Comparison of ENCODE assay signal across 10 cellular contexts in the genomic region with DNA sequence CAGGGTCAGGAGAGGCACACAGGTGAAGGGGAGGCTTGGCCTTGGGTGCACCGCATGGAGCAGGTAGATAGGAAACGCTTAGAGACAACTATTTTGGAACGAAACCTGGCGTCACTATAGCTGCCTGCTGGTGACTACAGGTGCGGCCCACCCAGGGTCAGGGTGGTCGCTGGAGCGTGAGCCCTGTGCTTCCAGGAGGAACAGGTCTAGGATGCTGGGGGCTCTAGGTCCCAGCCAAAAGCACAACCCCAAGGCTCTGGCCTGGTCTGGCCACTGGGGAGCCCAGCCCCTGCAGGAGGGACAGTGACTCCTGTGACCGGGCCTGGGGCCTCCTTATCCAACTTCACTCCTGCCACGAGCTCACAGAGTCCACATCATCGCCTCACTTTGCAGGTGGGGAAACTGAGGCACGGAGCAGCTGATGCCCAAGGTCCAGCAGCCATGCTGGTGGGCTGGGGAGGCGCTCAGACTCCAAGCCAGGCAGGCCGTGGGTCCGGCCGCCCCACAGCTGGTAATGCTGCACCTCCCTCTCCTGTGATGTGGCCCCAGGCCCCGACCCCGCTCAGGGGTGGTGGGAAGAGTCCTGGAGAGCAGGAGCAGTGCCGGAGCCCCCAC. TPM values are rescaled to one million over a fixed set of nuclear protein-coding genes. Genes with fewer than 3 reads are reported as not detected.
DNase-seq lines count a peak whose midpoint lies in the region; ATAC-seq and TF ChIP-seq lines count a peak whose summit lies in the region.
"Had no signal": no experiment of that assay in that cellular context is flagged by ENCODE, and none has a peak within 500 bp of the region (broad histone marks: within the 10 kb centered on the region; RNA-seq: fewer than 3 reads in every experiment).

No MANE protein-coding gene starts in this region.

- H3K27me3 Mint-ChIP-seq in activated CD4-positive, alpha-beta memory T cell treated with anti-CD3 and anti-CD28 coated beads for 36 hours: no peaks in the 10 kb centered on the region

- H3K27me3 ChIP-seq in left lung: no peaks in the 10 kb centered on the region
- H3K27me3 ChIP-seq: foreskin keratinocyte, ovary had no signal

- intact Hi-C loops in activated CD4-positive, alpha-beta memory T cell treated with anti-CD3 and anti-CD28 coated beads for 36 hours (cut with micrococcal nuclease): no loop called here
- intact Hi-C loops in left lung (cut with DNase I): no loop called here

- H3K4me1 ChIP-seq in left lung: peaks cover 49 to 86% of the 10 kb centered on the region in 2 donors

- POLR2A ChIA-PET in activated CD4-positive, alpha-beta memory T cell treated with anti-CD3 and anti-CD28 coated beads for 36 hours (lab: Charles Lee): interaction anchor here (1.2 to 3.7 kb wide), 3 partner anchors 18 to 287 kb away, joined by 3 to 13 read pairs (median 12); partner anchors contain the start of genes MRM2 and NUDT1

- no peak for DNase-seq in activated CD4-positive, alpha-beta memory T cell treated with anti-CD3 and anti-CD28 coated beads for 36 hours
- peak in 1 of 2 donors; percentile 81 for DNase-seq in left lung
- no peak for DNase-seq in OCI-M2 (lab: John Stamatoyannopoulos, UW; ENCODE audit: unreplicated experiment)
- DNase-seq in NCI-H526 (lab: John Stamatoyannopoulos, UW): no peak
- DNase-seq in KG1 (lab: John Stamatoyannopoulos, UW): no peak
- DNase-seq in NCI-H128 (lab: John Stamatoyannopoulos, UW; ENCODE audit: unreplicated experiment): no peak
- DNase-seq: foreskin keratinocyte, ovary had no signal

- TF ChIP-seq CTCF in 22Rv1 (IDR thresholded peaks at IDR 0.05) (no peak), left lung (IDR thresholded peaks at IDR 0.05) (no peak)

- H3K27ac Mint-ChIP-seq in activated CD4-positive, alpha-beta memory T cell treated with anti-CD3 and anti-CD28 coated beads for 36 hours: peak overlapping the region; percentile 96

- H3K9me3 Mint-ChIP-seq in activated CD4-positive, alpha-beta memory T cell treated with anti-CD3 and anti-CD28 coated beads for 36 hours: no peaks in the 10 kb centered on the region

- CTCF ChIA-PET in activated CD4-positive, alpha-beta memory T cell treated with anti-CD3 and anti-CD28 coated beads for 36 hours (lab: Charles Lee): no interaction called here

- peak overlapping the region; percentile 63 for H3K27ac ChIP-seq in 22Rv1
- peak overlapping the region; percentile 73 to 98 for H3K27ac ChIP-seq in left lung
- H3K27ac ChIP-seq: foreskin keratinocyte, ovary had no signal

- H3K4me3 Mint-ChIP-seq in activated CD4-positive, alpha-beta memory T cell treated with anti-CD3 and anti-CD28 coated beads for 36 hours: peak overlapping the region; percentile 8

- peaks cover 56% of the 10 kb centered on the region for H3K4me1 Mint-ChIP-seq in activated CD4-positive, alpha-beta memory T cell treated with anti-CD3 and anti-CD28 coated beads for 36 hours (ENCODE audit: low read depth)

- peaks cover 2% of the 10 kb centered on the region for H3K36me3 Mint-ChIP-seq in activated CD4-positive, alpha-beta memory T cell treated with anti-CD3 and anti-CD28 coated beads for 36 hours

- H3K9me3 ChIP-seq in left lung: no peaks in the 10 kb centered on the region
- H3K9me3 ChIP-seq: ovary had no signal

- ATAC-seq in GM19397 (IDR thresholded peaks at IDR 0.05; ENCODE audit: unreplicated experiment) (peak; percentile 8), left lung (no peak)
- ATAC-seq: foreskin keratinocyte had no signal

- H3K36me3 ChIP-seq in left lung: peaks cover 0 to 42% of the 10 kb centered on the region in 2 donors
- H3K36me3 ChIP-seq: ovary had no signal

- peak overlapping the region in 1 of 2 donors; percentile 15 for H3K4me3 ChIP-seq in left lung
- H3K4me3 ChIP-seq: ovary had no signal

RNA-seq across cellular contexts. Expression of gene LFNG, which starts 9.0 kb away (rescaled TPM):
- 10 to 100 TPM; 33.0 to 33.1 TPM for total RNA-seq in activated CD4-positive, alpha-beta memory T cell treated with anti-CD3 and anti-CD28 coated beads for 36 hours
- total RNA-seq in left lung: 10 to 100 TPM; 38.0 to 59.2 TPM

RNA-seq across cellular contexts. Expression of gene BRAT1, which starts 26.7 kb away (rescaled TPM):
- total RNA-seq in activated CD4-positive, alpha-beta memory T cell treated with anti-CD3 and anti-CD28 coated beads for 36 hours: 10 to 100 TPM; 33.5 to 33.6 TPM
- 10 to 100 TPM; 22.5 to 24.7 TPM for total RNA-seq in left lung

RNA-seq across cellular contexts. Expression of gene IQCE, which starts 30.2 kb away (rescaled TPM):
- total RNA-seq in activated CD4-positive, alpha-beta memory T cell treated with anti-CD3 and anti-CD28 coated beads for 36 hours: 10 to 100 TPM in 1 of 2 experiments, 1 to 10 TPM in 1; 8.5 to 10.7 TPM
- total RNA-seq in left lung: 10 to 100 TPM; 19.0 to 19.3 TPM

RNA-seq across cellular contexts. Expression of gene GRIFIN, which starts 52.4 kb away (rescaled TPM):
- not detected for total RNA-seq in activated CD4-positive, alpha-beta memory T cell treated with anti-CD3 and anti-CD28 coated beads for 36 hours
- not detected for total RNA-seq in left lung
- total RNA-seq: foreskin keratinocyte, ovary had no signal
